Comparison of ENCODE assay signal across 26 cellular contexts in genomic region chr15:68734886-68735285, GRCh38.
"Had no signal": no experiment of that assay in that cellular context is flagged by ENCODE, and none has a peak within 500 bp of the region (broad histone marks: within the 10 kb centered on the region; RNA-seq: fewer than 3 reads in every experiment).

No MANE protein-coding gene starts in this region.

- H3K9me3 ChIP-seq: adrenal gland, ascending aorta, heart right ventricle, mucosa of descending colon, thoracic aorta, upper lobe of right lung had no signal

- H3K4me3 ChIP-seq: adrenal gland, ascending aorta, dorsolateral prefrontal cortex, heart right ventricle, mucosa of descending colon, thoracic aorta, upper lobe of right lung had no signal

- H3K27ac Mint-ChIP-seq: activated CD4-positive, alpha-beta T cell treated with anti-CD3 and anti-CD28 coated beads for 36 hours; activated naive CD8-positive, alpha-beta T cell; activated T-helper 2 cell treated with anti-CD3 and anti-CD28 coated beads, Interferon-gamma antibody, Interleukin-2, Interleukin-4, amounts not matched to agents 10 μg/mL and 5 μg/mL and 100 μg/mL, durations not matched to agents 14 hours and 24 hours and 36 hours; effector memory CD8-positive, alpha-beta T cell; progenitor cell of endocrine pancreas; WTC11 had no signal

- H3K4me3 Mint-ChIP-seq: activated CD4-positive, alpha-beta T cell treated with anti-CD3 and anti-CD28 coated beads for 36 hours; activated naive CD8-positive, alpha-beta T cell; activated T-cell treated with anti-CD3 and anti-CD28 coated beads, Interleukin-2, amount 50 U/mL, for 4 hours; effector memory CD8-positive, alpha-beta T cell; neural crest cell; WTC11 had no signal

- H3K27ac ChIP-seq: adrenal gland, ascending aorta, brain microvascular endothelial cell, dorsolateral prefrontal cortex, epithelial cell of prostate, thoracic aorta, upper lobe of right lung had no signal

- H3K9me3 Mint-ChIP-seq: activated T-cell treated with anti-CD3 and anti-CD28 coated beads, Interleukin-2, amount 50 U/mL, for 4 hours; activated T-helper 2 cell treated with anti-CD3 and anti-CD28 coated beads, Interferon-gamma antibody, Interleukin-2, Interleukin-4, amounts not matched to agents 10 μg/mL and 5 μg/mL and 100 μg/mL, durations not matched to agents 14 hours and 24 hours and 36 hours; effector memory CD8-positive, alpha-beta T cell; neural crest cell had no signal

- H3K4me1 Mint-ChIP-seq: activated CD4-positive, alpha-beta T cell treated with anti-CD3 and anti-CD28 coated beads for 36 hours had no signal

- H3K36me3 ChIP-seq: adrenal gland, ascending aorta, brain microvascular endothelial cell, heart right ventricle, thoracic aorta, upper lobe of right lung had no signal

- DNase-seq: activated CD4-positive, alpha-beta T cell treated with anti-CD3 and anti-CD28 coated beads for 36 hours; activated CD4-positive, alpha-beta T cell treated with anti-CD3 and anti-CD28 coated beads, Interleukin-2, amount 50 U/mL, for 4 hours; activated CD8-positive, alpha-beta memory T cell treated with anti-CD3 and anti-CD28 coated beads, Interleukin-2, amount 50 U/mL, for 48 hours; activated naive CD4-positive, alpha-beta T cell; activated T-cell treated with anti-CD3 and anti-CD28 coated beads, Interleukin-2, amount 50 U/mL, for 4 hours; adrenal gland; brain microvascular endothelial cell; caudate nucleus; dorsolateral prefrontal cortex; effector memory CD8-positive, alpha-beta T cell; heart right ventricle; left cardiac atrium; mesenchymal stem cell; mucosa of descending colon; stimulated activated CD4-positive, alpha-beta T cell treated with anti-CD3 and anti-CD28 coated beads, Interleukin-2, amount 100 ng/mL, for 48 hours; stimulated activated CD8-positive, alpha-beta memory T cell treated with anti-CD3 and anti-CD28 coated beads, Interleukin-4, amount 100 ng/mL, for 48 hours; stimulated activated naive CD4-positive, alpha-beta T cell; upper lobe of right lung had no signal

- H3K36me3 Mint-ChIP-seq: activated naive CD8-positive, alpha-beta T cell; WTC11 had no signal

- ATAC-seq: activated CD4-positive, alpha-beta T cell treated with anti-CD3 and anti-CD28 coated beads for 36 hours; activated T-cell treated with anti-CD3 and anti-CD28 coated beads, Interleukin-2, amount 50 U/mL, for 4 hours; effector memory CD8-positive, alpha-beta T cell; heart right ventricle; left cardiac atrium; mucosa of descending colon; upper lobe of right lung; WTC11 had no signal

- H3K27me3 Mint-ChIP-seq: activated naive CD8-positive, alpha-beta T cell had no signal

- H3K27me3 ChIP-seq: adrenal gland, ascending aorta, dorsolateral prefrontal cortex, heart right ventricle, upper lobe of right lung had no signal

- H3K4me1 ChIP-seq: adrenal gland had no signal
